In the genomic region with DNA sequence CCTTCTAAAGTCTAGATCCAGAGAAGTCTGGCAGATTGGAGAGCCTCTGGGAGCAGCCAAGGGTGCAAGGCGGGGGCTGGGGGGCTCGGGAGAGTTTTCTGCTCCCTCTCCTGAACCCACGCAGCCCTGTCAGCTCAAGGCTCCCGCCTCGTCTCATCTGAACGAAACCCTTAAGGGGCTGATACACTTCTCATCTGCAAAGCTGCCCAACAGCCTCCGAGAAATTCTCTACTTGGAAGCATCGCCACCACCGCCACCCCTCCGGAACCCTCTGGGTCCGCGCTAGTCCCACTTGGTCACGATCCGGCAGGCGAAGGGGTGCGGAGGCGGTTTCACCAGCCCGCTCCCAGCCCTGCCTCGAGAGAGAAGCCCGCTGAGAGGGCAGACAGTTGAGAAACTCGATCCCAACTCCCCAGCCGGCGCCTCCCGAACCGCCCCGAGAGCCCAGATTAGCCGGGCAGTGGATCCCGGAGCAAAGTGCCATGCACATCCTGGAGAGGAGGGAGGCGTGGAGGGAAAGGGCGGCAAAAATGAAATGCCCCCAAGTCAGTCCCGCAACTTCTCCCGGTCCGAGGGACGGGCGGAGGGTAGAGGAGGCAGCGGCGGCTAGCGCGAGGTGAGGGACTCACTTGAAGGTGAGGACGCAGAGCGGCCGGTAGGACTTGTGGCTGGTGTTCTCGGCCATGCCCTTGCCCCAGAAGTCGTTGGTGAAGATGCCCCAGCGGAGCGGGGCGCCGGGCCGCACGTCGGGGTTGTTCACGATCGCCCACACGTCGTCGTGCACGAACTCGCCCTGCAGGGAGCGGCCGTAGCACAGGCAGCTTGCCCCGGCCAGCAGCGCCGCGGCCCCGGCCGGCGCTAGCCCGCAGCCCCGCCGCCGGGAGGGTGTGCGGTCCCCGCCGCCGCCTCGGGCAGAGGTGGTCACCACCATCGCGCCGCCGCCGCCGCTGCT, we compare ENCODE assay signal across 8 cellular contexts. TPM values are rescaled to one million over a fixed set of nuclear protein-coding genes. Genes with fewer than 3 reads are reported as not detected.
A peak's percentile ranks its signal among the peaks of the same experiment; 100 is the strongest.
DNase-seq lines count a peak whose midpoint lies in the region; ATAC-seq and TF ChIP-seq lines count a peak whose summit lies in the region.

No MANE protein-coding gene starts in this region.

- no peaks in the 10 kb centered on the region for H3K27me3 ChIP-seq in right atrium auricular region

- H3K4me3 Mint-ChIP-seq in activated T-helper 17 cell treated with anti-CD3 and anti-CD28 coated beads, Interleukin-2, amount 50 U/mL, for 72 hours, result peak overlapping the region; percentile 10

- ATAC-seq in HG03575 (IDR thresholded peaks at IDR 0.05; ENCODE audit: extremely low read depth, insufficient number of reproducible peaks, low FRiP score, unreplicated experiment) (peak; percentile 8), GM21423 (IDR thresholded peaks at IDR 0.05; ENCODE audit: unreplicated experiment) (no peak)
- no peak for ATAC-seq in activated T-helper 17 cell treated with anti-CD3 and anti-CD28 coated beads, Interleukin-2, amount 50 U/mL, for 72 hours (replicated peaks)

- H3K9me3 Mint-ChIP-seq in activated T-helper 17 cell treated with anti-CD3 and anti-CD28 coated beads, Interleukin-2, amount 50 U/mL, for 72 hours, result peaks cover 3% of the 10 kb centered on the region

- no peaks in the 10 kb centered on the region for H3K4me1 Mint-ChIP-seq in activated T-helper 17 cell treated with anti-CD3 and anti-CD28 coated beads, Interleukin-2, amount 50 U/mL, for 72 hours

- no peak for TF ChIP-seq CTCF in right atrium auricular region (IDR thresholded peaks at IDR 0.05)

- H3K4me1 ChIP-seq in right atrium auricular region, result peaks cover 0 to 33% of the 10 kb centered on the region in 2 donors

- H3K27me3 Mint-ChIP-seq in activated T-helper 17 cell treated with anti-CD3 and anti-CD28 coated beads, Interleukin-2, amount 50 U/mL, for 72 hours, result peaks cover 32% of the 10 kb centered on the region

- DNase-seq in stimulated activated CD4-positive, alpha-beta T cell treated with anti-CD3 and anti-CD28 coated beads, Interleukin-15, amount 100 ng/mL, for 24 hours, result peak; percentile 15
- no peak for DNase-seq in stimulated activated CD4-positive, alpha-beta T cell treated with anti-CD3 and anti-CD28 coated beads, Interleukin-1b, Interleukin-23, amount 100 ng/mL, for 48 hours
- peak; percentile 65 for DNase-seq in right atrium auricular region (ENCODE audit: low spot score)
- DNase-seq in putamen (ENCODE audit: low spot score), result peak; percentile 30
- no peak for DNase-seq in NCI-H1436 treated with DMSO at 0.1 percent for 48 hours (lab: John Stamatoyannopoulos, UW)

- no peak overlapping the region for H3K27ac Mint-ChIP-seq in activated T-helper 17 cell treated with anti-CD3 and anti-CD28 coated beads, Interleukin-2, amount 50 U/mL, for 72 hours

- peak overlapping the region; percentile 64 to 75 for H3K4me3 ChIP-seq in right atrium auricular region

- peaks cover 0 to 4% of the 10 kb centered on the region in 2 donors for H3K9me3 ChIP-seq in right atrium auricular region

- H3K27ac ChIP-seq in right atrium auricular region, result peak overlapping the region; percentile 92 to 94

- no peaks in the 10 kb centered on the region for H3K36me3 Mint-ChIP-seq in activated T-helper 17 cell treated with anti-CD3 and anti-CD28 coated beads, Interleukin-2, amount 50 U/mL, for 72 hours (ENCODE audit: low read depth)

- H3K36me3 ChIP-seq in right atrium auricular region, result no peaks in the 10 kb centered on the region

RNA-seq across cellular contexts. Expression of a gene that starts 0.6 kb away (rescaled TPM):
- not detected for total RNA-seq in activated T-helper 17 cell treated with anti-CD3 and anti-CD28 coated beads, Interleukin-2, amount 50 U/mL, for 72 hours
- 10 to 100 TPM; 60.1 to 60.3 TPM for total RNA-seq in right atrium auricular region

Comparison
In these comparisons a context has a peak if more than half of its experiments do, and no peak if none do; other contexts are left out.
1. DNase-seq: peak in stimulated activated CD4-positive, alpha-beta T cell treated with anti-CD3 and anti-CD28 coated beads, Interleukin-15, amount 100 ng/mL, for 24 hours (single experiment), right atrium auricular region (single experiment) and putamen (single experiment); none in stimulated activated CD4-positive, alpha-beta T cell treated with anti-CD3 and anti-CD28 coated beads, Interleukin-1b, Interleukin-23, amount 100 ng/mL, for 48 hours (single experiment) and NCI-H1436 treated with DMSO at 0.1 percent for 48 hours (single experiment).
2. RNA of a gene that starts 0.6 kb away (total RNA-seq): 60.1 to 60.3 TPM in right atrium auricular region; not detected in activated T-helper 17 cell treated with anti-CD3 and anti-CD28 coated beads, Interleukin-2, amount 50 U/mL, for 72 hours; every median in the first group is over 10 times any median in the second.